In the genomic region with DNA sequence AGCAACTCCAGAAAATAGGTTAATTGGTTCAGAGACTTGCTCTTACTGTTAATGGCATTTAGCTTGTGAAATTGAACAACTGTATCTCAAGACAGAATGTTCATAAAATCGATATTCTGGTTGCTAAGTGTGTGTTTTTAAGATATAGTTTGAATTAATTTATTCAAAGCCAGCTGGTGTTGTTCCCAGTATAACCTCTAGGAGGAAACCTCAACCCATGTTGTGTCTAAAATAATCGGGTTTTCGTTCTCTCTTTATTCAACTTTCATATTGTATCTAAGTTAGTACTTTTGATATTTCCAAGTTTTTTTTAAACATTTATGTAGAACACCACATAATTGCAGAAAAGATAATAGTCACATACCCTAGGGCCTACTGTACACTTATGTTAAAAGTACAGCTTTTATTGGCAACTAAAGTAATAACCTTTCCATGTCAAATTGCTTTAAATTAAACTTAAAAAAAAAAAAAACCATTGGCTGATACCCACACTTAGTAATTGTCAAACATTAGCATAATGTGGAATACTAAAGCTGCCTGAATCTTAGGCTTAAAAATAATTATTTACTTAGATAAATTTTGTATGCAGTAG, we compare ENCODE assay signal across 8 cellular contexts.
A peak's percentile ranks its signal among the peaks of the same experiment; 100 is the strongest.
DNase-seq lines count a peak whose midpoint lies in the region; TF ChIP-seq lines count a peak whose summit lies in the region.

No MANE protein-coding gene starts in this region.

- H3K9me3 ChIP-seq in endocrine pancreas (ENCODE audit: control insufficient read depth, low read length), result no peaks in the 10 kb centered on the region
- H3K9me3 ChIP-seq in sigmoid colon, result no peaks in the 10 kb centered on the region

- TF ChIP-seq EP300 in sigmoid colon (IDR thresholded peaks at IDR 0.05), result no peak

- no peak for TF ChIP-seq POLR2A in sigmoid colon (IDR thresholded peaks at IDR 0.05)

- no peak overlapping the region for H3K9ac ChIP-seq in endocrine pancreas (ENCODE audit: control insufficient read depth, insufficient read depth, low read length)

- H3K36me3 ChIP-seq in endocrine pancreas (ENCODE audit: control insufficient read depth, insufficient read depth, low read length), result no peaks in the 10 kb centered on the region
- no peaks in the 10 kb centered on the region for H3K36me3 ChIP-seq in sigmoid colon

- intact Hi-C loops in sigmoid colon (cut with DNase I), result loop anchor here (10.0 kb wide), 1 partner anchor 264 kb away; no protein-coding TSS in a partner anchor

- TF ChIP-seq CTCF in sigmoid colon (IDR thresholded peaks at IDR 0.05), result peak in 3 of 4 experiments; percentile 70 to 71 (median 70)

- WGBS in sigmoid colon, 2 donors, result 9 to 32% methylated on average over 3 of the region's 3 CpGs

- H3K27me3 ChIP-seq in endocrine pancreas (ENCODE audit: control insufficient read depth, insufficient read depth, low read length), result no peaks in the 10 kb centered on the region
- H3K27me3 ChIP-seq in sigmoid colon, result no peaks in the 10 kb centered on the region

- no peak overlapping the region for H3K27ac ChIP-seq in sigmoid colon

- H3K4me3 ChIP-seq in endocrine pancreas (ENCODE audit: control insufficient read depth, insufficient read depth, low read length) (peak overlapping the region; percentile 30), sigmoid colon (peak overlapping the region in 1 of 4 donors; percentile 14)

- DNase-seq in SIG-M5 treated with dmso at 0.1 percent for 504 hours (lab: John Stamatoyannopoulos, UW; ENCODE audit: unreplicated experiment) (peak; percentile 22), SIG-M5 (lab: John Stamatoyannopoulos, UW) (no peak), LoVo (ENCODE audit: low spot score) (peak; percentile 15), sigmoid colon (no peak), HK-2 (ENCODE audit: unreplicated experiment) (no peak), GDM1 (lab: John Stamatoyannopoulos, UW) (no peak)
- no peak for DNase-seq in activated CD8-positive, alpha-beta memory T cell treated with anti-CD3 and anti-CD28 coated beads for 24 hours

- H3K4me1 ChIP-seq in endocrine pancreas (ENCODE audit: control insufficient read depth, insufficient read depth, low read length) (no peaks in the 10 kb centered on the region), sigmoid colon (peaks cover 0 to 3% (median 0%) of the 10 kb centered on the region in 4 donors)

Comparison
In these comparisons a context has a peak if more than half of its experiments do, and no peak if none do; other contexts are left out.
1. DNase-seq: peak in SIG-M5 treated with dmso at 0.1 percent for 504 hours (single experiment) and LoVo (single experiment); none in SIG-M5 (single experiment), sigmoid colon (single experiment), HK-2 (single experiment), GDM1 (single experiment) and activated CD8-positive, alpha-beta memory T cell treated with anti-CD3 and anti-CD28 coated beads for 24 hours (single experiment).